Comparison of ENCODE assay signal across 8 cellular contexts in the genomic region with DNA sequence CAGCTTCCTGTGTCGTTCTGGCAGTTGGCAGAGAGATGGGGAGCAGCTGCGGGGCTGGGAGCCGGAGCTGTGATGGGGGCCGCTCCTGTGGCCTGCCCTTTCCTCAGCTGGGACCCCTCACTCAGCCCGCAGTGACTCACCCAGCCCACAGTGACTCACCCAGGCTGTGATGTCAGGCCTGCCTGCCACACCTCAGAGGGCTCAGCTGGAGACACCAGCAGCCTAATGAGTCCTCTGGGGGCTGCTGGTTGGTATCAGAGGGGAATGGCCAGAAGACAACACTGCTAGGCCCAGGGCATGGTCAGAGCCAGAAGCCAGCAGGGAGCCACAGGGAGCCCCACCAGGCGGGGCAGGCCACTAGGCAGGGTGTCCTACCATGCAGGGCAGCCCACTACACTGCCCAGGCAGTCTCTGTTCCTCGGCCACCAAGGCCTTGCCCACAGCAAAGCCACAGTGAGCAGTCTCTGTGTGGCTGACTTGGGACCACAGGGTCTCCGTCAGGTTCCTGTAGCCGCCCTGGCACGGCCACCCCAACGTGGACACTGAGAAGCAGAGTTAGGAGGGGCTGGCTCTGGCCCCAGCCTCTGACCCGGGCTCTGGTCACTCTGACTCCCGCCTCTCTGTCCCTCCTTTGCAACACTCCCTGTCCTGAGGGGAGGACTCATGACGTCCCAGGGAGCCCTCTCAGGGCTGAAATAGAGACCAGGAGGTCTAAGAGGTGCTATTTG. TPM values are rescaled to one million over a fixed set of nuclear protein-coding genes. Genes with fewer than 3 reads are reported as not detected.
A peak's percentile ranks its signal among the peaks of the same experiment; 100 is the strongest.
DNase-seq lines count a peak whose midpoint lies in the region; ATAC-seq and TF ChIP-seq lines count a peak whose summit lies in the region.

No MANE protein-coding gene starts in this region.

- no peak overlapping the region for H3K4me3 ChIP-seq in body of pancreas

- DNase-seq in COLO668 (lab: John Stamatoyannopoulos, UW; ENCODE audit: unreplicated experiment), result peak; percentile 74
- peak; percentile 46 for DNase-seq in UCSD-AML1 (lab: John Stamatoyannopoulos, UW; ENCODE audit: unreplicated experiment)
- peak; percentile 40 to 69 (median 50) for DNase-seq in body of pancreas
- peak; percentile 90 for DNase-seq in mesenteric fat pad (ENCODE audit: low spot score)
- peak; percentile 75 for DNase-seq in stimulated activated naive CD4-positive, alpha-beta T cell treated with Interleukin-2 at 50 U/mL for 16 hours (lab: John Stamatoyannopoulos, UW)

- 50 to 71% methylated on average over 8 to 14 of the region's 14 CpGs for WGBS in body of pancreas, 2 donors

- H3K9me3 ChIP-seq in body of pancreas, result no peaks in the 10 kb centered on the region

- H3K36me3 ChIP-seq in body of pancreas (replicated peaks in 1 of 2; ENCODE audit: insufficient read depth in 1 of 2, low read depth in 2 of 2), result no peaks in the 10 kb centered on the region

- ATAC-seq in HG03039 (IDR thresholded peaks at IDR 0.05; ENCODE audit: unreplicated experiment) (peak; percentile 52), body of pancreas (no peak), GM19455 (IDR thresholded peaks at IDR 0.05; ENCODE audit: unreplicated experiment) (no peak), HG03025 (IDR thresholded peaks at IDR 0.05; ENCODE audit: low FRiP score, unreplicated experiment) (no peak)

- no peak for TF ChIP-seq CTCF in body of pancreas (IDR thresholded peaks at IDR 0.05)

- no peaks in the 10 kb centered on the region for H3K27me3 ChIP-seq in body of pancreas

- H3K27ac ChIP-seq in body of pancreas, result peak overlapping the region; percentile 69 to 88 (median 87)

- peak in 1 of 3 donors; percentile 11 for TF ChIP-seq POLR2A in body of pancreas (IDR thresholded peaks at IDR 0.05)

- intact Hi-C loops in body of pancreas (cut with DNase I), result no loop called here

- peaks cover 87% of the 10 kb centered on the region for H3K4me1 ChIP-seq in body of pancreas

RNA-seq across cellular contexts. Expression of gene FXYD2, which starts 4.3 kb away (rescaled TPM):
- 100 to 1,000 TPM; 290 to 396 TPM for total RNA-seq in body of pancreas
- total RNA-seq in mesenteric fat pad, result 3.2 TPM

RNA-seq across cellular contexts. Expression of gene DSCAML1, which starts 31.8 kb away (rescaled TPM):
- total RNA-seq in body of pancreas (1 to 10 TPM in 1 of 2 donors, under 1 TPM in 1; 0.33 to 1.6 TPM), mesenteric fat pad (0.45 TPM)

RNA-seq across cellular contexts. Expression of gene FXYD6, which starts 47.7 kb away (rescaled TPM):
- total RNA-seq in body of pancreas, result 10 to 100 TPM; 16.8 to 23.9 TPM
- total RNA-seq in mesenteric fat pad, result 21.5 TPM

Comparison
In these comparisons a context has a peak if more than half of its experiments do, and no peak if none do; other contexts are left out.
1. RNA of gene FXYD2, which starts 4.3 kb away (total RNA-seq): 290 to 396 TPM in body of pancreas; 3.2 TPM in mesenteric fat pad (single experiment); every median in the first group is over 10 times any median in the second.
2. Peak in every context shown above with its lines, with median percentiles within 50 percentile points of each other: DNase-seq.